11 cellular contexts compared by ENCODE assay signal in the genomic region with DNA sequence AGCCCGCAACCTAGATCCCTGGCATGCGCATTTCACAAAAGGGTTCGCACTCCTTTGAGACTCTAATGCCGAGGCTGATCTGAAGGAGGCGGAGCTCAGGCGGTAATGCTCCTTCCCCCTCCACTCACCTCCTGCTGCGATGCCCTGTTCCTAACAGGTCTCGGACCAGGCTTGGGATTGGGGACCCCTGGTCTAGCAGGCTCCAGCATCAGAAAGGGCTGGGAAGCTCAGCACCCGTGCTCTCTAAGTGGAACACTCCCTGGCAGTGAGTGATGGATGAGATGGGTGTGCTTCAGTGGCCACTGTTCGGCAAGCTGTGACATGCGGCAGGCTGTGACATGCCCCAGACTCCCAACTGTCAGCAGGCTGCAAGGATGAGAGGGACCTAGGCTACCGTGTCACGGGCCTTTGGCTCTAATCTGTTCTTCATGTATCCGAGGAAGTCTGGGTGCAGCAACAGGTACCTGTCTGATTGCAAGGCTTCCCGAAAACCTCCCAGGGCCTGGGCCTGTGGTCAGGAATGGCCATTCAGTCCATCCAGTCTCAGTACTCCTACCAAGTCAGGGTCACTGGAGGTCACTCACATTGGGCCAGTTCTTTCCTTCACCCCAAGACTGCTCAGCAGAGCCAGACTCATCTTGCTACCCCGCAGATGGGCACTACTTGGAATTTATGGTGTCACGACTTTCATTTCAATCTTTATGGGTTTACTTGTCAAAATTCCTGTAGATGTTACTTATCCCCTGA. TPM values are rescaled to one million over a fixed set of nuclear protein-coding genes. Genes with fewer than 3 reads are reported as not detected.
A peak's percentile ranks its signal among the peaks of the same experiment; 100 is the strongest.
DNase-seq lines count a peak whose midpoint lies in the region; ATAC-seq, FAIRE-seq and TF ChIP-seq lines count a peak whose summit lies in the region.
"Had no signal": no experiment of that assay in that cellular context is flagged by ENCODE, and none has a peak within 500 bp of the region (broad histone marks: within the 10 kb centered on the region; RNA-seq: fewer than 3 reads in every experiment).

No MANE protein-coding gene starts in this region.

- H3K9ac ChIP-seq in colonic mucosa (ENCODE audit: low read depth in 2 of 2, low read length in 2 of 2) = no peak overlapping the region

- no peaks in the 10 kb centered on the region for H3K36me3 Mint-ChIP-seq in CD8-positive, alpha-beta T cell

- peaks cover 11% of the 10 kb centered on the region for H3K4me1 Mint-ChIP-seq in CD8-positive, alpha-beta T cell (ENCODE audit: low read depth)

- H3K27ac Mint-ChIP-seq in CD8-positive, alpha-beta T cell = no peak overlapping the region
- H3K27ac Mint-ChIP-seq: activated CD4-positive, alpha-beta memory T cell treated with anti-CD3 and anti-CD28 coated beads, Interleukin-2, amount 10 ng/mL, durations not matched to agents 7 days and 5 days had no signal

- peak overlapping the region; percentile 26 for H3K4me3 Mint-ChIP-seq in CD8-positive, alpha-beta T cell

- H3K36me3 ChIP-seq in CD8-positive, alpha-beta T cell (ENCODE audit: insufficient read depth, low read length) = no peaks in the 10 kb centered on the region
- H3K36me3 ChIP-seq in SJCRH30 = no peaks in the 10 kb centered on the region
- no peaks in the 10 kb centered on the region for H3K36me3 ChIP-seq in colonic mucosa
- H3K36me3 ChIP-seq: gastroesophageal sphincter had no signal

- intact Hi-C loops in CD8-positive, alpha-beta T cell (cut with DNase I, micrococcal nuclease) = loop anchor here (1.0 to 5.0 kb wide), 2 partner anchors 40 to 64 kb away; no protein-coding TSS in a partner anchor
- intact Hi-C loops in lower leg skin (cut with DNase I; ENCODE audit: low total_unique reads) (no loop called here), colonic mucosa (cut with DNase I) (no loop called here)

- DNase-seq in CD8-positive, alpha-beta T cell = no peak
- DNase-seq in HEK293T (ENCODE audit: extremely low spot score) (no peak), SJCRH30 (peak; percentile 40 to 66), lower leg skin (ENCODE audit: low spot score in 2 of 2) (peak; percentile 58 to 90), colonic mucosa (no peak), superior temporal gyrus (ENCODE audit: extremely low spot score) (no peak), frontal cortex (ENCODE audit: low spot score in 2 of 2) (no peak)
- DNase-seq in activated naive CD4-positive, alpha-beta T cell (lab: John Stamatoyannopoulos, UW) = no peak

- CTCF ChIA-PET in CD8-positive, alpha-beta T cell (lab: Charles Lee) = interaction anchor here (0.8 to 1.6 kb wide), 6 partner anchors 10 to 95 kb away, joined by 3 to 6 read pairs (median 4); no protein-coding TSS in a partner anchor
- CTCF ChIA-PET in HEK293T (lab: Yijun Ruan, JAX) = interaction anchor here (1.2 to 2.0 kb wide), 3 partner anchors 11 to 37 kb away, joined by 5 to 8 read pairs (median 5); no protein-coding TSS in a partner anchor

- H3K9me3 ChIP-seq in CD8-positive, alpha-beta T cell (ENCODE audit: low read length) = no peaks in the 10 kb centered on the region
- H3K9me3 ChIP-seq in SJCRH30 (replicated peaks) (no peaks in the 10 kb centered on the region; the same call in 1 of the 2 replicates), colonic mucosa (no peaks in the 10 kb centered on the region)
- H3K9me3 ChIP-seq: gastroesophageal sphincter, mucosa of descending colon had no signal

- ATAC-seq in CD8-positive, alpha-beta T cell = no peak

- peaks cover 12% of the 10 kb centered on the region for H3K4me1 ChIP-seq in CD8-positive, alpha-beta T cell (ENCODE audit: insufficient read depth, low read length)
- peaks cover 8% of the 10 kb centered on the region for H3K4me1 ChIP-seq in SJCRH30
- no peaks in the 10 kb centered on the region for H3K4me1 ChIP-seq in colonic mucosa

- no peak for FAIRE-seq in frontal cortex (lab: Jason Lieb, UNC)

- WGBS in lower leg skin, 2 donors = 24 to 33% methylated on average over 16 to 17 of the region's 17 CpGs

- H3K27ac ChIP-seq in CD8-positive, alpha-beta T cell (ENCODE audit: low read depth, low read length) = no peak overlapping the region
- no peak overlapping the region for H3K27ac ChIP-seq in SJCRH30
- no peak overlapping the region for H3K27ac ChIP-seq in colonic mucosa

- H3K9me3 Mint-ChIP-seq in CD8-positive, alpha-beta T cell = no peaks in the 10 kb centered on the region
- H3K9me3 Mint-ChIP-seq: activated CD4-positive, alpha-beta memory T cell treated with anti-CD3 and anti-CD28 coated beads, Interleukin-2, amount 10 ng/mL, durations not matched to agents 7 days and 5 days had no signal

- TF ChIP-seq POLR2A in lower leg skin (IDR thresholded peaks at IDR 0.05) = no peak

- peaks cover 13% of the 10 kb centered on the region for H3K27me3 ChIP-seq in CD8-positive, alpha-beta T cell (ENCODE audit: insufficient read depth, low read length)
- H3K27me3 ChIP-seq in SJCRH30 (no peaks in the 10 kb centered on the region), colonic mucosa (peaks cover 25% of the 10 kb centered on the region)

- peaks cover 56% of the 10 kb centered on the region for H3K27me3 Mint-ChIP-seq in CD8-positive, alpha-beta T cell (ENCODE audit: low read depth)

- no peak for TF ChIP-seq CTCF in CD8-positive, alpha-beta T cell (IDR thresholded peaks at IDR 0.05)
- TF ChIP-seq CTCF in lower leg skin (IDR thresholded peaks at IDR 0.05) (no peak), colonic mucosa (IDR thresholded peaks at IDR 0.05) (no peak)

- no peak overlapping the region for H3K4me3 ChIP-seq in CD8-positive, alpha-beta T cell (ENCODE audit: low read depth, low read length)
- no peak overlapping the region for H3K4me3 ChIP-seq in SJCRH30
- H3K4me3 ChIP-seq in lower leg skin (ENCODE audit: low read depth, poor library complexity, severe bottlenecking) = no peak overlapping the region
- no peak overlapping the region for H3K4me3 ChIP-seq in colonic mucosa
- H3K4me3 ChIP-seq: mucosa of descending colon had no signal

- POLR2A ChIA-PET in CD8-positive, alpha-beta T cell (lab: Charles Lee) = interaction anchor here (1.0 kb wide), 1 partner anchor 121 kb away, joined by 3 read pairs; no protein-coding TSS in a partner anchor
- POLR2A ChIA-PET in HEK293T (lab: Yijun Ruan, JAX) = interaction anchor here (0.6 to 2.2 kb wide), 7 partner anchors 9 to 153 kb away, joined by 3 to 20 read pairs (median 5); a partner anchor contains a TSS

TF ChIP-seq in HEK293T, 16 proteins besides CTCF, POLR2A, EP300 and RAD21:
- no peak for TF ChIP-seq SUZ12 (IDR thresholded peaks at IDR 0.05)
- TF ChIP-seq, protein P1, sequence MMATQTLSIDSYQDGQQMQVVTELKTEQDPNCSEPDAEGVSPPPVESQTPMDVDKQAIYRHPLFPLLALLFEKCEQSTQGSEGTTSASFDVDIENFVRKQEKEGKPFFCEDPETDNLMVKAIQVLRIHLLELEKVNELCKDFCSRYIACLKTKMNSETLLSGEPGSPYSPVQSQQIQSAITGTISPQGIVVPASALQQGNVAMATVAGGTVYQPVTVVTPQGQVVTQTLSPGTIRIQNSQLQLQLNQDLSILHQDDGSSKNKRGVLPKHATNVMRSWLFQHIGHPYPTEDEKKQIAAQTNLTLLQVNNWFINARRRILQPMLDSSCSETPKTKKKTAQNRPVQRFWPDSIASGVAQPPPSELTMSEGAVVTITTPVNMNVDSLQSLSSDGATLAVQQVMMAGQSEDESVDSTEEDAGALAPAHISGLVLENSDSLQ (IDR thresholded peaks at IDR 0.05) = peak; percentile 91

RNA-seq across cellular contexts. Expression of a gene that starts 1.3 kb away (rescaled TPM):
- 1 to 10 TPM in 1 of 2 experiments, under 1 TPM in 1; 0.50 to 1.7 TPM for total RNA-seq in CD8-positive, alpha-beta T cell
- total RNA-seq in SJCRH30 (2014; rRNA removed; shearing (Covaris generic)) = 0.20 TPM in 1 of 2 replicates, not detected in the other
- total RNA-seq in lower leg skin (100 to 1,000 TPM in 1 of 4 donors, 10 to 100 TPM in 3; 64.8 to 101 (median 76.5) TPM), colonic mucosa (1 to 10 TPM; 3.8 to 6.3 TPM), frontal cortex (not detected)

RNA-seq across cellular contexts. Expression of a gene that starts 47.1 kb away (rescaled TPM):
- not detected for total RNA-seq in CD8-positive, alpha-beta T cell
- 2.1 and 3.4 TPM in 2 replicates for total RNA-seq in SJCRH30 (2014; rRNA removed; shearing (Covaris generic))
- total RNA-seq in lower leg skin = 1 to 10 TPM in 3 of 4 donors, under 1 TPM in 1; 0.42 to 7.5 (median 4.0) TPM
- 1 to 10 TPM in 1 of 2 donors, under 1 TPM in 1; 0.29 to 1.2 TPM for total RNA-seq in colonic mucosa
- 2.4 TPM for total RNA-seq in frontal cortex
- total RNA-seq: activated CD4-positive, alpha-beta memory T cell treated with anti-CD3 and anti-CD28 coated beads, Interleukin-2, amount 10 ng/mL, durations not matched to agents 7 days and 5 days had no signal

RNA-seq across cellular contexts. Expression of a gene that starts 49.4 kb away (rescaled TPM):
- under 1 TPM; 0.47 to 0.57 TPM for total RNA-seq in CD8-positive, alpha-beta T cell
- total RNA-seq in SJCRH30 (2014; rRNA removed; shearing (Covaris generic)) = not detected in 2 replicates
- total RNA-seq in lower leg skin (10 to 100 TPM in 3 of 4 donors, 1 to 10 TPM in 1; 9.7 to 14.4 (median 10.7) TPM), colonic mucosa (1 to 10 TPM; 4.7 to 9.9 TPM), frontal cortex (3.3 TPM)
- total RNA-seq: activated CD4-positive, alpha-beta memory T cell treated with anti-CD3 and anti-CD28 coated beads, Interleukin-2, amount 10 ng/mL, durations not matched to agents 7 days and 5 days had no signal

RNA-seq across cellular contexts. Expression of a gene that starts 56.6 kb away (rescaled TPM):
- not detected for total RNA-seq in CD8-positive, alpha-beta T cell
- total RNA-seq in SJCRH30 (2014; rRNA removed; shearing (Covaris generic)) = not detected in 2 replicates
- total RNA-seq in lower leg skin = 1 to 10 TPM in 2 of 4 donors, not detected in 2; 2.4 to 5.6 TPM
- 100 to 1,000 TPM; 311 to 465 TPM for total RNA-seq in colonic mucosa
- total RNA-seq in frontal cortex = 0.82 TPM

Comparison
In these comparisons a context has a peak if more than half of its experiments do, and no peak if none do; other contexts are left out.
1. DNase-seq: peak in SJCRH30 (2 of 2) and lower leg skin (2 of 2); none in CD8-positive, alpha-beta T cell (0 of 7), HEK293T (single experiment), colonic mucosa (single experiment), superior temporal gyrus (single experiment), frontal cortex (0 of 2) and activated naive CD4-positive, alpha-beta T cell (0 of 4).
2. RNA of a gene that starts 1.3 kb away (total RNA-seq): 64.8 to 101 TPM in lower leg skin; 3.8 to 6.3 TPM in colonic mucosa, 0.50 to 1.7 TPM in CD8-positive, alpha-beta T cell, 0.20 TPM in SJCRH30 and not detected in frontal cortex (single experiment); every median in the first group is over 4 times any median in the second.
3. intact Hi-C loops: an anchor here in CD8-positive, alpha-beta T cell (1.0 to 5.0 kb wide); none called in lower leg skin and colonic mucosa.